9 cellular contexts compared by ENCODE assay signal in the genomic region with DNA sequence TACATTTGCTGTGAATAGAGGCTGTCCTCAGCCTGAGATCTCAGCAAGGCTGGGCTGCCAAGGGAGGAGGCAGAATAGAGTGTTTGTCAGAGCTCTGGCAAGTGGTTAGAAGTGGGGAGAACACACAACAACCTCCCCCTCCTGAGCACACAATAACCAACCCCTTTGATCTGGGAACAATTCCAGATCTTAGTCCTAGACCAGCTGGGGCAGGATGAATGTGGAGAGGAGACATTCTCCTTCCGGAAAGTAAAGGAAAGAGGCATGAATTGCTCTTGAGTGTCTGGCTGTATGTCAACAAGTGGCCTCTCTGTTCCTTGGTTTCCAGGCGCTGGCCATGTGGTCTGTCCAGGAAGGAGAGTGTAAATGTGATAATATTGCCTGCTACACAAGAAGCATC.
DNase-seq lines count a peak whose midpoint lies in the region; ATAC-seq and TF ChIP-seq lines count a peak whose summit lies in the region.
"Had no signal": no experiment of that assay in that cellular context is flagged by ENCODE, and none has a peak within 500 bp of the region (broad histone marks: within the 10 kb centered on the region; RNA-seq: fewer than 3 reads in every experiment).

No MANE protein-coding gene starts in this region.

- no peak overlapping the region for H3K27ac ChIP-seq in uterus
- no peak overlapping the region for H3K27ac ChIP-seq in CD8-positive, alpha-beta memory T cell (ENCODE audit: low read depth, low read length)

- CTCF ChIA-PET in CD8-positive, alpha-beta memory T cell (lab: Charles Lee) = no interaction called here

- H3K4me3 ChIP-seq in uterus = no peak overlapping the region
- H3K4me3 ChIP-seq in CD8-positive, alpha-beta memory T cell (ENCODE audit: low read length) = no peak overlapping the region

- H3K27me3 Mint-ChIP-seq in CD8-positive, alpha-beta memory T cell = peaks cover 23 to 64% of the 10 kb centered on the region in 2 donors

- intact Hi-C loops in uterus (cut with DNase I; ENCODE audit: low total_unique reads) = no loop called here

- peaks cover 7 to 23% (median 17%) of the 10 kb centered on the region in 5 donors for H3K9me3 Mint-ChIP-seq in CD8-positive, alpha-beta memory T cell

- POLR2A ChIA-PET in CD8-positive, alpha-beta memory T cell (lab: Charles Lee) = no interaction called here

- H3K4me1 ChIP-seq in uterus = no peaks in the 10 kb centered on the region
- H3K4me1 ChIP-seq in CD8-positive, alpha-beta memory T cell (ENCODE audit: insufficient read depth, low read length) = no peaks in the 10 kb centered on the region

- ATAC-seq in GM21825 (IDR thresholded peaks at IDR 0.05; ENCODE audit: unreplicated experiment) = peak; percentile 28
- ATAC-seq in esophagus mucosa = peak; percentile 50

- no peak overlapping the region for H3K4me3 Mint-ChIP-seq in CD8-positive, alpha-beta memory T cell

- H3K36me3 ChIP-seq in uterus = no peaks in the 10 kb centered on the region
- H3K36me3 ChIP-seq in CD8-positive, alpha-beta memory T cell (ENCODE audit: insufficient read depth, low read length) = no peaks in the 10 kb centered on the region

- no peaks in the 10 kb centered on the region for H3K36me3 Mint-ChIP-seq in CD8-positive, alpha-beta memory T cell

- peak; percentile 85 for DNase-seq in NCI-H2029 (lab: John Stamatoyannopoulos, UW)
- DNase-seq in renal cortical epithelial cell (ENCODE audit: low read depth) = peak; percentile 42
- no peak for DNase-seq in GM20000 (ENCODE audit: low spot score)
- no peak for DNase-seq in uterus
- no peak for DNase-seq in CD8-positive, alpha-beta memory T cell
- DNase-seq in activated gamma-delta T cell (lab: John Stamatoyannopoulos, UW) = no peak
- DNase-seq: IMR-90 had no signal

- no peaks in the 10 kb centered on the region for H3K27me3 ChIP-seq in uterus
- no peaks in the 10 kb centered on the region for H3K27me3 ChIP-seq in CD8-positive, alpha-beta memory T cell (ENCODE audit: insufficient read depth, low read length, poor library complexity, severe bottlenecking)

- no peaks in the 10 kb centered on the region for H3K9me3 ChIP-seq in uterus
- no peaks in the 10 kb centered on the region for H3K9me3 ChIP-seq in CD8-positive, alpha-beta memory T cell (ENCODE audit: low read length)

- TF ChIP-seq POLR2A in uterus (IDR thresholded peaks at IDR 0.05) = no peak

- no peak overlapping the region for H3K27ac Mint-ChIP-seq in CD8-positive, alpha-beta memory T cell

- TF ChIP-seq CTCF in GM20000 (IDR thresholded peaks at IDR 0.05; ENCODE audit: extremely low read depth, missing control alignments) = no peak
- TF ChIP-seq CTCF in uterus (IDR thresholded peaks at IDR 0.05) = no peak

- no peaks in the 10 kb centered on the region for H3K4me1 Mint-ChIP-seq in CD8-positive, alpha-beta memory T cell

Comparison
In these comparisons a context has a peak if more than half of its experiments do, and no peak if none do; other contexts are left out.
1. DNase-seq: peak in NCI-H2029 (single experiment) and renal cortical epithelial cell (single experiment); none in GM20000 (single experiment), uterus (0 of 2), CD8-positive, alpha-beta memory T cell (0 of 5) and activated gamma-delta T cell (single experiment).